Comparison of ENCODE assay signal across 8 cellular contexts in the genomic region with DNA sequence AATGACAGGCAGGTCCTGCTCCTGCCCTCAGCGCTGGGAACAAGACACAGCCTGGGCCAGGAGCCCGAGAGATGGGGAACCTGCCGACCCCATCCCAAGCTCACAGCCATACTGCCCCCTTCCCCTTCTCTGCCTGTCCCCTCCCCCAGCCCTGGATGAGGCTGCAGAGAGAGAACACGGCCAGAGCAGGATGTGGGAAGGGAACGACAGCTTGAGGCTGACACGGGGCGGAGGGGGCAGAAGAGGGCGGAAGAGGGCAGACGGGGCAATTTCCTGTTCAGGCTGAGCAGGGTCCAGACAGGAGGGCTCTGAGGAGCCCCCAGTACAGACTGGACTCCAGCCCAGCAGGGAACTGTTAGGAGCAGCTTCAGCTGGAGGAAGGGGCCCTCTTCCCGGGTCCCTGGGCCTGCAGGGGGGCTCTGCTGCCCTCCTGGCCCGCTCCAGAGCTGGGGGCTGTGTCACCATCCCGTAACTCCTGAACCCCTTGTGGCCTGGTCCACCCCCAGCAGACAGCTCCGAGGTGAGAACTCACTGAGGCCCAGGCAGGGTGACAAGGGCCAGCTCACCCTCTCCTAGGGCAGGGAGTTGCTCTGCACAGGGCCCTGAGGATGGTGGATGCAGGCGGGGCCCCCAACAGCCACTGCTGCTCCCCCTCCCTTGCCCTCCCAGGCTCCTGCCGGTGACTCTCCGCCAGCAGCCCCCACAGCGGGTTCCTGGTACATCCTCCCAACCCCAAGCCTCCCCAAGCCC. TPM values are rescaled to one million over a fixed set of nuclear protein-coding genes. Genes with fewer than 3 reads are reported as not detected.
DNase-seq lines count a peak whose midpoint lies in the region; ATAC-seq and TF ChIP-seq lines count a peak whose summit lies in the region.

No MANE protein-coding gene starts in this region.

- peak; percentile 26 for DNase-seq in CD1c-positive myeloid dendritic cell (ENCODE audit: extremely low spot score)
- DNase-seq in T-cell, result peak in 30 of 34 experiments; percentile 28 to 69 (median 42)
- peak; percentile 77 for DNase-seq in activated naive CD8-positive, alpha-beta T cell treated with anti-CD3 and anti-CD28 coated beads, Interleukin-2, amount 10 ng/mL, durations not matched to agents 7 days and 5 days
- DNase-seq in osteocyte (ENCODE audit: extremely low spot score, unreplicated experiment), result no peak
- DNase-seq in ecto neural progenitor cell (ENCODE audit: low spot score), result no peak
- no peak for DNase-seq in NCI-H524 treated with DMSO at 0.1 percent for 48 hours (lab: John Stamatoyannopoulos, UW)
- no peak for DNase-seq in OCI-M1 (lab: John Stamatoyannopoulos, UW)

- no peaks in the 10 kb centered on the region for H3K9me3 Mint-ChIP-seq in T-cell
- no peaks in the 10 kb centered on the region for H3K9me3 Mint-ChIP-seq in activated naive CD8-positive, alpha-beta T cell treated with anti-CD3 and anti-CD28 coated beads, Interleukin-2, amount 10 ng/mL, durations not matched to agents 7 days and 5 days
- H3K9me3 Mint-ChIP-seq in osteocyte (ENCODE audit: unreplicated experiment), result no peaks in the 10 kb centered on the region

- H3K27me3 Mint-ChIP-seq in T-cell (no peaks in the 10 kb centered on the region), osteocyte (ENCODE audit: unreplicated experiment) (no peaks in the 10 kb centered on the region)
- H3K27me3 Mint-ChIP-seq in activated naive CD8-positive, alpha-beta T cell treated with anti-CD3 and anti-CD28 coated beads, Interleukin-2, amount 10 ng/mL, durations not matched to agents 7 days and 5 days, result no peaks in the 10 kb centered on the region

- POLR2A ChIA-PET in T-cell (lab: Charles Lee), result no interaction called here
- POLR2A ChIA-PET in activated naive CD8-positive, alpha-beta T cell treated with anti-CD3 and anti-CD28 coated beads, Interleukin-2, amount 10 ng/mL, durations not matched to agents 7 days and 5 days (lab: Charles Lee), result interaction anchor here (0.8 to 1.5 kb wide), 14 partner anchors 10 to 95 kb away, joined by 3 to 9 read pairs (median 4); no protein-coding TSS in a partner anchor

- TF ChIP-seq CTCF in osteocyte (IDR thresholded peaks at IDR 0.05), result no peak

- CTCF ChIA-PET in T-cell (lab: Charles Lee), result interaction anchor here in 1 of 2 donors (0.6 kb wide), 1 partner anchor 75 kb away, joined by 3 read pairs; no protein-coding TSS in a partner anchor

- H3K4me1 Mint-ChIP-seq in T-cell, result peaks cover 70 to 85% (median 79%) of the 10 kb centered on the region in 3 donors
- H3K4me1 Mint-ChIP-seq in activated naive CD8-positive, alpha-beta T cell treated with anti-CD3 and anti-CD28 coated beads, Interleukin-2, amount 10 ng/mL, durations not matched to agents 7 days and 5 days, result peaks cover 55% of the 10 kb centered on the region
- peaks cover 61% of the 10 kb centered on the region for H3K4me1 Mint-ChIP-seq in osteocyte (ENCODE audit: unreplicated experiment)

- peak overlapping the region; percentile 61 to 92 (median 63) for H3K4me3 Mint-ChIP-seq in T-cell
- peak overlapping the region; percentile 82 for H3K4me3 Mint-ChIP-seq in activated naive CD8-positive, alpha-beta T cell treated with anti-CD3 and anti-CD28 coated beads, Interleukin-2, amount 10 ng/mL, durations not matched to agents 7 days and 5 days
- H3K4me3 Mint-ChIP-seq in osteocyte (ENCODE audit: unreplicated experiment), result no peak overlapping the region

- ATAC-seq in T-cell (replicated peaks in 1 of 4) (peak; percentile 76 to 85 (median 80)), HG03045 (IDR thresholded peaks at IDR 0.05; ENCODE audit: unreplicated experiment) (no peak)
- ATAC-seq in activated naive CD8-positive, alpha-beta T cell treated with anti-CD3 and anti-CD28 coated beads, Interleukin-2, amount 10 ng/mL, durations not matched to agents 7 days and 5 days (ENCODE audit: low read depth), result peak; percentile 79

- H3K27ac Mint-ChIP-seq in T-cell (peak overlapping the region; percentile 90 to 91), osteocyte (ENCODE audit: unreplicated experiment) (peak overlapping the region; percentile 27)
- peak overlapping the region; percentile 94 for H3K27ac Mint-ChIP-seq in activated naive CD8-positive, alpha-beta T cell treated with anti-CD3 and anti-CD28 coated beads, Interleukin-2, amount 10 ng/mL, durations not matched to agents 7 days and 5 days

- H3K36me3 Mint-ChIP-seq in T-cell (peaks cover 15% of the 10 kb centered on the region), osteocyte (ENCODE audit: unreplicated experiment) (peaks cover 37% of the 10 kb centered on the region)
- H3K36me3 Mint-ChIP-seq in activated naive CD8-positive, alpha-beta T cell treated with anti-CD3 and anti-CD28 coated beads, Interleukin-2, amount 10 ng/mL, durations not matched to agents 7 days and 5 days, result peaks cover 23% of the 10 kb centered on the region

RNA-seq across cellular contexts. Expression of gene CTSD, which starts 5.7 kb away (rescaled TPM):
- total RNA-seq in T-cell (100 to 1,000 TPM in 3 of 5 donors, 10 to 100 TPM in 2; 91.9 to 187 (median 163) TPM), osteocyte (2,062 and 2,147 TPM in 2 replicates)
- total RNA-seq in activated naive CD8-positive, alpha-beta T cell treated with anti-CD3 and anti-CD28 coated beads, Interleukin-2, amount 10 ng/mL, durations not matched to agents 7 days and 5 days, result 100 to 1,000 TPM; 192 to 208 TPM

RNA-seq across cellular contexts. Expression of gene IFITM10, which starts 7.6 kb away (rescaled TPM):
- total RNA-seq in T-cell (1 to 10 TPM in 4 of 5 donors, under 1 TPM in 1; 0.72 to 4.2 (median 1.8) TPM), osteocyte (13.5 and 24.0 TPM in 2 replicates)
- total RNA-seq in activated naive CD8-positive, alpha-beta T cell treated with anti-CD3 and anti-CD28 coated beads, Interleukin-2, amount 10 ng/mL, durations not matched to agents 7 days and 5 days, result 1 to 10 TPM in 1 of 2 experiments, under 1 TPM in 1; 0.82 to 1.3 TPM

Comparison
In these comparisons a context has a peak if more than half of its experiments do, and no peak if none do; other contexts are left out.
1. DNase-seq: peak in CD1c-positive myeloid dendritic cell (single experiment), T-cell (30 of 34) and activated naive CD8-positive, alpha-beta T cell treated with anti-CD3 and anti-CD28 coated beads, Interleukin-2, amount 10 ng/mL, durations not matched to agents 7 days and 5 days (single experiment); none in osteocyte (single experiment), ecto neural progenitor cell (single experiment), NCI-H524 treated with DMSO at 0.1 percent for 48 hours (single experiment) and OCI-M1 (single experiment).
2. H3K27ac Mint-ChIP-seq: peak in every context shown above with its lines; median percentile 94 in activated naive CD8-positive, alpha-beta T cell treated with anti-CD3 and anti-CD28 coated beads, Interleukin-2, amount 10 ng/mL, durations not matched to agents 7 days and 5 days; 90 in T-cell; 27 in osteocyte.